ENCODE assay signal across 8 cellular contexts in genomic region chr16:74607310-74607966, GRCh38. TPM values are rescaled to one million over a fixed set of nuclear protein-coding genes. Genes with fewer than 3 reads are reported as not detected.
DNase-seq lines count a peak whose midpoint lies in the region; ATAC-seq and TF ChIP-seq lines count a peak whose summit lies in the region.

No MANE protein-coding gene starts in this region.

- H3K27ac Mint-ChIP-seq in neural crest cell (ENCODE audit: unreplicated experiment): peak overlapping the region; percentile 90

- H3K9me3 ChIP-seq in DOHH2 (ENCODE audit: control insufficient read depth, insufficient read depth, low read length) (no peaks in the 10 kb centered on the region), colonic mucosa (no peaks in the 10 kb centered on the region)

- no peaks in the 10 kb centered on the region for H3K9me3 Mint-ChIP-seq in neural crest cell

- H3K79me2 ChIP-seq in DOHH2 (ENCODE audit: control insufficient read depth, low read length): peaks cover 44% of the 10 kb centered on the region

- intact Hi-C loops in colonic mucosa (cut with DNase I): no loop called here

- H3K4me1 Mint-ChIP-seq in neural crest cell: peaks cover 41% of the 10 kb centered on the region

- H3K4me3 ChIP-seq in DOHH2 (ENCODE audit: low read length) (peak overlapping the region; percentile 96), colonic mucosa (peak overlapping the region; percentile 94)
- peak overlapping the region; percentile 76 for H3K4me3 ChIP-seq in Jurkat, Clone E6-1 (ENCODE audit: low read length)

- DNase-seq in GM20000 (ENCODE audit: low spot score): peak; percentile 40
- DNase-seq in Jurkat, Clone E6-1 (ENCODE audit: low read depth, low spot score): peak; percentile 73
- DNase-seq in colonic mucosa: no peak
- DNase-seq in neural crest cell (ENCODE audit: low read depth, low spot score): no peak
- DNase-seq in D341Med (ENCODE audit: low spot score): no peak
- no peak for DNase-seq in NK-92 (lab: John Stamatoyannopoulos, UW; ENCODE audit: unreplicated experiment)

- H3K36me3 Mint-ChIP-seq in neural crest cell (ENCODE audit: low read depth): peaks cover 2% of the 10 kb centered on the region

- no peak for TF ChIP-seq CTCF in DOHH2 (IDR thresholded peaks at IDR 0.05; ENCODE audit: low read depth, low read length, poor library complexity, severe bottlenecking)
- TF ChIP-seq CTCF in GM20000 (IDR thresholded peaks at IDR 0.05; ENCODE audit: extremely low read depth, missing control alignments): no peak
- TF ChIP-seq CTCF in colonic mucosa (IDR thresholded peaks at IDR 0.05): no peak
- no peak for TF ChIP-seq CTCF in neural crest cell (conservative IDR thresholded peaks at IDR 0.05)

- H3K27me3 Mint-ChIP-seq in neural crest cell (ENCODE audit: low read depth): no peaks in the 10 kb centered on the region

- H3K27me3 ChIP-seq in DOHH2 (ENCODE audit: control insufficient read depth, low read length): no peaks in the 10 kb centered on the region
- H3K27me3 ChIP-seq in colonic mucosa: no peaks in the 10 kb centered on the region

- no peak for ATAC-seq in HG02970 (IDR thresholded peaks at IDR 0.05; ENCODE audit: low FRiP score, unreplicated experiment)

- H3K36me3 ChIP-seq in DOHH2 (ENCODE audit: control insufficient read depth, low read length) (peaks cover 6% of the 10 kb centered on the region; the same call in 1 of the 2 replicates), colonic mucosa (no peaks in the 10 kb centered on the region)

- peak overlapping the region; percentile 91 for H3K4me3 Mint-ChIP-seq in neural crest cell

- no peaks in the 10 kb centered on the region for H3K9me2 ChIP-seq in DOHH2 (replicated peaks; ENCODE audit: control insufficient read depth, low read length)

- peaks cover 3% of the 10 kb centered on the region; the same call in 1 of the 2 replicates for H4K20me1 ChIP-seq in DOHH2 (ENCODE audit: control insufficient read depth, insufficient read depth, low read depth, low read length)

- H3K9ac ChIP-seq in colonic mucosa (ENCODE audit: low read depth in 2 of 2, low read length in 2 of 2): peak overlapping the region; percentile 51 to 92

- H3K4me1 ChIP-seq in DOHH2 (ENCODE audit: control insufficient read depth, low read length): peaks cover 21% of the 10 kb centered on the region
- peaks cover 7% of the 10 kb centered on the region for H3K4me1 ChIP-seq in colonic mucosa

- H3F3A ChIP-seq in DOHH2 (ENCODE audit: control insufficient read depth, insufficient read depth): no peaks in the 10 kb centered on the region

- no peak overlapping the region for H3K27ac ChIP-seq in DOHH2 (ENCODE audit: low read depth, low read length)
- peak overlapping the region; percentile 97 for H3K27ac ChIP-seq in colonic mucosa

- H3K4me2 ChIP-seq in DOHH2 (ENCODE audit: low read length): peak overlapping the region; percentile 83

RNA-seq across cellular contexts. Expression of gene GLG1, which starts 0.5 kb away (rescaled TPM):
- 70.4 TPM for polyA plus RNA-seq in Jurkat, Clone E6-1 (2012; ENCODE audit: insufficient read depth, insufficient read length)
- total RNA-seq in colonic mucosa: 10 to 100 TPM; 96.9 to 98.3 TPM
- 114 and 117 TPM in 2 replicates for total RNA-seq in neural crest cell

RNA-seq across cellular contexts. Expression of gene RFWD3, which starts 59.2 kb away (rescaled TPM):
- polyA plus RNA-seq in Jurkat, Clone E6-1 (2012; ENCODE audit: insufficient read depth, insufficient read length): 51.7 TPM
- total RNA-seq in colonic mucosa (10 to 100 TPM; 23.2 to 45.7 TPM), neural crest cell (72.8 and 76.8 TPM in 2 replicates)

Comparison
In these comparisons a context has a peak if more than half of its experiments do, and no peak if none do; other contexts are left out.
1. DNase-seq: peak in GM20000 (single experiment) and Jurkat, Clone E6-1 (single experiment); none in colonic mucosa (single experiment), neural crest cell (single experiment), D341Med (single experiment) and NK-92 (single experiment).
2. Peak in every context shown above with its lines, with median percentiles within 50 percentile points of each other: H3K4me3 ChIP-seq.